ENCODE assay signal across 8 cellular contexts in the genomic region with DNA sequence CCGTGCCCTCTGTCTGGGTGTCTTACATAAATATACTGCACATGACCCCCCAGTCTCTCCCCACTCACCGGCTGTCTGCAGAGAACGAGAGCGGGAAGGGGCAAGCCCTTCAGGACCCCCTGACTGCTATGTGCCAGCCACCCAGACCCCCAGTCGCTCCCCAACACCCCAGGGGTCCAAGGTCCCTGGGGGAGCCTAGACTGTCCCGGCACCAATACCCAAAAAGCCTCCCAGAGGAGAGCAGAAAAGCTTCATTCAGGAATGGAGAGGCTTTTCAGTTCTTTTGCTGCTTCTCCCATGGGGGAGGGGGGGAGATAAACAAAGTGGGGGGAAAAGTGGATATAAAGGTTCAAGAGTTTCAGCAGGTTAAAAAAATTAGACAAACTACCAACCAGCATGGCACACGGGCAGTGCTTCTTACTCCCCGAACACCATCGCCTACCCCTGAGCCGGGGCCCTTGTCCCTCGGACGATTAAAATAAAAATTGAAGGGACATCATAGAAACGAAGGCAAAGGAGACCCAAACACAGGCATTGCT. TPM values are rescaled to one million over a fixed set of nuclear protein-coding genes. Genes with fewer than 3 reads are reported as not detected.
A peak's percentile ranks its signal among the peaks of the same experiment; 100 is the strongest.
DNase-seq lines count a peak whose midpoint lies in the region; ATAC-seq, FAIRE-seq and TF ChIP-seq lines count a peak whose summit lies in the region.

No MANE protein-coding gene starts in this region.

- no peaks in the 10 kb centered on the region for H3K9me3 ChIP-seq in OCI-LY7 (ENCODE audit: low read length)
- H3K9me3 ChIP-seq in duodenal mucosa (ENCODE audit: control insufficient read depth in 1 of 2, low read length in 2 of 2) = no peaks in the 10 kb centered on the region

- DNase-seq in OCI-LY7 (ENCODE audit: low spot score) = peak; percentile 48
- no peak for DNase-seq in nephron progenitor cell
- no peak for DNase-seq in D721Med (ENCODE audit: insufficient read length, low spot score)
- no peak for DNase-seq in NCI-H2029 treated with DMSO at 0.1 percent for 48 hours (lab: John Stamatoyannopoulos, UW)

- peak overlapping the region; percentile 68 for H3K4me3 ChIP-seq in GM12875 (ENCODE audit: low read depth, low read length)
- peak overlapping the region; percentile 82 for H3K4me3 ChIP-seq in OCI-LY7 (ENCODE audit: low read depth, low read length, poor library complexity, severe bottlenecking)
- peak overlapping the region; percentile 59 to 65 for H3K4me3 ChIP-seq in duodenal mucosa (ENCODE audit: low read depth in 1 of 2, low read length in 2 of 2)

- peaks cover 32% of the 10 kb centered on the region for H3K36me3 ChIP-seq in OCI-LY7 (ENCODE audit: insufficient read depth, low read length)
- peaks cover 6 to 12% of the 10 kb centered on the region in 2 donors for H3K36me3 ChIP-seq in duodenal mucosa (ENCODE audit: control insufficient read depth in 1 of 2, insufficient read depth in 2 of 2, low read length in 2 of 2)

- no peak for FAIRE-seq in D721Med (lab: Jason Lieb, UNC)

- H3K27me3 Mint-ChIP-seq in nephron progenitor cell (ENCODE audit: low read depth, poor library complexity) = peaks cover 3% of the 10 kb centered on the region

- H3K9ac ChIP-seq in duodenal mucosa (ENCODE audit: low read depth in 1 of 2, low read length in 2 of 2) = peak overlapping the region; percentile 58 to 86

- H3K27me3 ChIP-seq in duodenal mucosa (ENCODE audit: control insufficient read depth in 1 of 2, insufficient read depth in 2 of 2, low read length in 2 of 2) = no peaks in the 10 kb centered on the region

- H3K36me3 Mint-ChIP-seq in nephron progenitor cell (ENCODE audit: low read depth) = peaks cover 26% of the 10 kb centered on the region

- H3K9me3 Mint-ChIP-seq in nephron progenitor cell = no peaks in the 10 kb centered on the region

- H3K4me1 ChIP-seq in OCI-LY7 (ENCODE audit: insufficient read depth, low read length, poor library complexity, severe bottlenecking) (peaks cover 60% of the 10 kb centered on the region), duodenal mucosa (ENCODE audit: control insufficient read depth in 1 of 2, insufficient read depth in 2 of 2, low read length in 2 of 2) (peaks cover 47 to 53% of the 10 kb centered on the region in 2 donors)

- BruUV-seq in OCI-LY7 (replicated peaks; lab: Mats Ljungman, UMichigan) = TSS peak; percentile 58

- peak overlapping the region; percentile 100 for H3K27ac Mint-ChIP-seq in nephron progenitor cell

- peak overlapping the region; percentile 77 for H3K27ac ChIP-seq in OCI-LY7 (ENCODE audit: low read depth, low read length, poor library complexity, severe bottlenecking)
- H3K27ac ChIP-seq in duodenal mucosa (ENCODE audit: low read depth, low read length) = peak overlapping the region; percentile 91

- no peaks in the 10 kb centered on the region for H3K9me2 ChIP-seq in OCI-LY7 (ENCODE audit: insufficient read depth, low read length)

- no peak overlapping the region; the same call in 1 of the 2 replicates for H2AFZ ChIP-seq in OCI-LY7 (ENCODE audit: low read length)

- TF ChIP-seq CTCF in GM12875 (IDR thresholded peaks at IDR 0.05; ENCODE audit: borderline replicate concordance, insufficient read depth, low read depth, low read length) = no peak
- no peak for TF ChIP-seq CTCF in OCI-LY7 (conservative IDR thresholded peaks at IDR 0.05; ENCODE audit: low read length)
- TF ChIP-seq CTCF in nephron progenitor cell (IDR thresholded peaks at IDR 0.05) = no peak
- TF ChIP-seq CTCF in D721Med (IDR thresholded peaks at IDR 0.05; ENCODE audit: insufficient read depth, missing control alignments) = no peak

- peak overlapping the region; percentile 85 for H3K4me2 ChIP-seq in OCI-LY7 (ENCODE audit: low read length)

- intact Hi-C loops in OCI-LY7 (cut with micrococcal nuclease; ENCODE audit: unreplicated experiment) = loop anchor here (5.0 kb wide), 3 partner anchors 54 to 114 kb away; a partner anchor contains a TSS

- CTCF ChIA-PET in OCI-LY7 (lab: Charles Lee; ENCODE audit: unreplicated experiment) = interaction anchor here (0.6 kb wide), 1 partner anchor 264 kb away, joined by 3 read pairs; no protein-coding TSS in a partner anchor

- H3K4me3 Mint-ChIP-seq in nephron progenitor cell = peak overlapping the region; percentile 97

- H3K4me1 Mint-ChIP-seq in nephron progenitor cell = peaks cover 74% of the 10 kb centered on the region

- ATAC-seq in esophagus mucosa (no peak), HG03196 (IDR thresholded peaks at IDR 0.05; ENCODE audit: unreplicated experiment) (no peak)

- peaks cover 59% of the 10 kb centered on the region for H3K79me2 ChIP-seq in OCI-LY7 (ENCODE audit: insufficient read depth, low read depth, low read length)

- H4K20me1 ChIP-seq in OCI-LY7 (ENCODE audit: insufficient read depth, low read length) = peaks cover 18% of the 10 kb centered on the region; the same call in 1 of the 2 replicates

- POLR2A ChIA-PET in OCI-LY7 (lab: Charles Lee) = no interaction called here

RNA-seq across cellular contexts. Expression of a gene that starts 1.4 kb away (rescaled TPM):
- 152 and 182 TPM in 2 replicates for total RNA-seq in OCI-LY7 (2014; rRNA removed; shearing (Covaris generic))
- 203 and 211 TPM in 2 replicates for total RNA-seq in OCI-LY7 (2022)
- total RNA-seq in esophagus mucosa = 71.0 TPM

RNA-seq across cellular contexts. Expression of a gene that starts 43.1 kb away (rescaled TPM):
- 11.1 and 19.1 TPM in 2 replicates for total RNA-seq in OCI-LY7 (2014; rRNA removed; shearing (Covaris generic))
- total RNA-seq in OCI-LY7 (2022) (37.8 and 50.2 TPM in 2 replicates), esophagus mucosa (22.6 TPM)
